In genomic region chr9:96618209-96619108, GRCh38 we compare ENCODE assay signal across 8 cellular contexts. TPM values are rescaled to one million over a fixed set of nuclear protein-coding genes. Genes with fewer than 3 reads are reported as not detected.
DNase-seq lines count a peak whose midpoint lies in the region; ATAC-seq lines count a peak whose summit lies in the region.

No MANE protein-coding gene starts in this region.

- peak overlapping the region; percentile 78 for H3K4me3 ChIP-seq in mesodermal cell (ENCODE audit: extremely low read depth, insufficient read depth, low read length, poor library complexity, severe bottlenecking)

- H3K27ac ChIP-seq in epithelial cell of prostate (peak overlapping the region; percentile 51), mesodermal cell (ENCODE audit: low read depth, low read length, severe bottlenecking) (peak overlapping the region; percentile 43)

- no peaks in the 10 kb centered on the region for H3K9me3 Mint-ChIP-seq in stimulated activated naive CD8-positive, alpha-beta T cell treated with anti-CD3 and anti-CD28 coated beads, Interleukin-15, amount 100 ng/mL, for 72 hours

- H3K27me3 Mint-ChIP-seq in stimulated activated naive CD8-positive, alpha-beta T cell treated with anti-CD3 and anti-CD28 coated beads, Interleukin-15, amount 100 ng/mL, for 72 hours: peaks cover 81% of the 10 kb centered on the region

- peak; percentile 3 for ATAC-seq in stimulated activated naive CD8-positive, alpha-beta T cell treated with anti-CD3 and anti-CD28 coated beads, Interleukin-15, amount 100 ng/mL, for 72 hours
- ATAC-seq in HG02870 (IDR thresholded peaks at IDR 0.05; ENCODE audit: unreplicated experiment): no peak

- H3K27ac Mint-ChIP-seq in stimulated activated naive CD8-positive, alpha-beta T cell treated with anti-CD3 and anti-CD28 coated beads, Interleukin-15, amount 100 ng/mL, for 72 hours: no peak overlapping the region

- peaks cover 11% of the 10 kb centered on the region for H3K4me1 ChIP-seq in mesodermal cell (ENCODE audit: control insufficient read depth, insufficient read depth, low read length, poor library complexity, severe bottlenecking)

- DNase-seq in AG08395 (ENCODE audit: low spot score) (peak; percentile 68), HT-29 (ENCODE audit: low spot score) (peak; percentile 72), epithelial cell of prostate (ENCODE audit: low read depth, low spot score) (no peak), NCI-H128 (lab: John Stamatoyannopoulos, UW; ENCODE audit: unreplicated experiment) (no peak)
- DNase-seq in activated CD8-positive, alpha-beta memory T cell treated with anti-CD3 and anti-CD28 coated beads for 24 hours: peak; percentile 64
- DNase-seq in stimulated activated naive CD8-positive, alpha-beta T cell treated with anti-CD3 and anti-CD28 coated beads, Interleukin-15, amount 100 ng/mL, for 72 hours: peak; percentile 10 to 13

- H3K9me3 ChIP-seq in mesodermal cell (ENCODE audit: control insufficient read depth, low read length): no peaks in the 10 kb centered on the region

- no peaks in the 10 kb centered on the region for H3K36me3 ChIP-seq in mesodermal cell (ENCODE audit: control insufficient read depth, insufficient read depth, low read length)

- H3K4me1 Mint-ChIP-seq in stimulated activated naive CD8-positive, alpha-beta T cell treated with anti-CD3 and anti-CD28 coated beads, Interleukin-15, amount 100 ng/mL, for 72 hours: peaks cover 20% of the 10 kb centered on the region

- whole genome bisulfite sequencing in mesodermal cell (ENCODE audit: insufficient coverage in 2 of 2), 2 experiments: 3 to 4% methylated on average over 55 to 62 of the region's 67 CpGs

- H3K4me3 Mint-ChIP-seq in stimulated activated naive CD8-positive, alpha-beta T cell treated with anti-CD3 and anti-CD28 coated beads, Interleukin-15, amount 100 ng/mL, for 72 hours: peak overlapping the region; percentile 73 to 74

RNA-seq across cellular contexts. Expression of gene CDC14B, which starts 1.2 kb away (rescaled TPM):
- total RNA-seq in HT-29 (2014; rRNA removed; shearing (Covaris generic)): 7.9 and 11.7 TPM in 2 replicates
- 24.3 TPM for polyA plus RNA-seq in mesodermal cell (2013, experiment 1 of 2)
- polyA plus RNA-seq in mesodermal cell (2013, experiment 2 of 2): 25.0 TPM

RNA-seq across cellular contexts. Expression of gene PRXL2C, which starts 36.7 kb away (rescaled TPM):
- 4.1 and 4.6 TPM in 2 replicates for total RNA-seq in HT-29 (2014; rRNA removed; shearing (Covaris generic))
- 9.6 TPM for polyA plus RNA-seq in mesodermal cell (2013, experiment 1 of 2)
- 10.5 TPM for polyA plus RNA-seq in mesodermal cell (2013, experiment 2 of 2)

Comparison
In these comparisons a context has a peak if more than half of its experiments do, and no peak if none do; other contexts are left out.
1. DNase-seq: peak in AG08395 (single experiment), HT-29 (single experiment), activated CD8-positive, alpha-beta memory T cell treated with anti-CD3 and anti-CD28 coated beads for 24 hours (single experiment) and stimulated activated naive CD8-positive, alpha-beta T cell treated with anti-CD3 and anti-CD28 coated beads, Interleukin-15, amount 100 ng/mL, for 72 hours (2 of 2); none in epithelial cell of prostate (single experiment) and NCI-H128 (single experiment).